8 cellular contexts compared by ENCODE assay signal in the genomic region with DNA sequence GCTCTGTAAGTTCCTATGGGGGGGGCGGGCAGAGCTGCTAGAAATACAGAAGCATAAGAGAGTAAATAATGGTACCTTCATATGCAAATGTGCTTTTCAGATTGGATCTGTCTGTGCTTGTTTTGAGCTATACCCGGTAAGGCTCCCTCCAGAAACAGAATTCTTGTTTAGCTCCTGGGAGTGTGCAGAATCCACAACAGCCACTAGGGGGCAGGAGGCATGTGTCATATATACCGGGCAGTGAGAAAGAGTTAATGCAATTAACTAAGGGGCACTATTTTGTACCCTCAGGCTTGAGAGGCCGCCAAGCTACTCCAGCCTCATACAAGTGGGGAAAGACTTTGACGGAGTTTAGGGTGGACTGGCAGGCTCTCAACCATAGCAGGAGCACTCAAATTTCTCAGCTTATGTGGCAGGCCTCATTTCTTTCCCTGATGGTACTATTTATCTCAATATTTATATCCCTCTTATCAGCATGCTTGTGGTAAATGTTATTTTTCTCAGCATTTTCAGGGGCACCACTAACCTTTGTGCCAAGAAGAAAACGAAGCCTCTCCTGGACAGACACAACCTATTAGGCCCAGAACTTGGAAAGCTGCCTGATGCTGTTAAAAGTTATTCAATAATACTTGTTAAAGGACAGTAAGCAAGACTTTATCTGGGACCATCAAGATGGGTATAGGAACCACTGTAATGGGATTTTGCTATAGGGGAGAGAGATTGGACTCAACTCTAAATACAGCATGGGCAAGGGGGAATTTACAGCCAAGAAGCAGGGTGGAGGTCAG. TPM values are rescaled to one million over a fixed set of nuclear protein-coding genes. Genes with fewer than 3 reads are reported as not detected.
DNase-seq lines count a peak whose midpoint lies in the region; ATAC-seq, FAIRE-seq and TF ChIP-seq lines count a peak whose summit lies in the region.

No MANE protein-coding gene starts in this region.

- no peak overlapping the region for H3K27ac ChIP-seq in endothelial cell of umbilical vein (ENCODE audit: insufficient read depth, low read depth, low read length)

- dilution Hi-C loops in endothelial cell of umbilical vein (cut with MboI; ENCODE audit: extremely low pct_ligation_motif_present, low sequenced_read_pairs) = no loop called here

- H3K4me1 Mint-ChIP-seq in stimulated activated memory B cell treated with anti-CD40 and anti-IgM and Interleukin-4, amounts not matched to agents 10 μg/mL and 1 μg/mL and 100 μg/mL, for 72 hours = peaks cover 4% of the 10 kb centered on the region

- H3K36me3 Mint-ChIP-seq in stimulated activated memory B cell treated with anti-CD40 and anti-IgM and Interleukin-4, amounts not matched to agents 10 μg/mL and 1 μg/mL and 100 μg/mL, for 72 hours = no peaks in the 10 kb centered on the region

- no peaks in the 10 kb centered on the region for H3K27me3 ChIP-seq in endothelial cell of umbilical vein (ENCODE audit: control insufficient read depth in 2 of 2, insufficient read depth in 2 of 2, low read length in 2 of 2)

- BruUV-seq in endothelial cell of umbilical vein (replicated peaks; lab: Mats Ljungman, UMichigan) = no TSS peak

- H3K27ac Mint-ChIP-seq in stimulated activated memory B cell treated with anti-CD40 and anti-IgM and Interleukin-4, amounts not matched to agents 10 μg/mL and 1 μg/mL and 100 μg/mL, for 72 hours = no peak overlapping the region

- H3K4me3 ChIP-seq in endothelial cell of umbilical vein (replicated peaks in 1 of 3; ENCODE audit: insufficient read depth in 1 of 3, low read depth in 1 of 3, low read length in 3 of 3) = no peak overlapping the region

- H4K20me1 ChIP-seq in endothelial cell of umbilical vein (replicated peaks; ENCODE audit: control insufficient read depth, extremely low read depth, insufficient read depth, low read length) = no peaks in the 10 kb centered on the region

- H3K36me3 ChIP-seq in endothelial cell of umbilical vein (ENCODE audit: control insufficient read depth in 2 of 2, extremely low read depth in 1 of 2, insufficient read depth in 2 of 2, low read length in 2 of 2) = no peaks in the 10 kb centered on the region

- no peaks in the 10 kb centered on the region for H3K4me1 ChIP-seq in endothelial cell of umbilical vein (ENCODE audit: control insufficient read depth, extremely low read depth, insufficient read depth, low read length)

- POLR2A ChIA-PET in endothelial cell of umbilical vein (lab: Charles Lee) = interaction anchor here (1.7 to 2.2 kb wide), 2 partner anchors 17 to 75 kb away, joined by 5 to 16 read pairs; a partner anchor contains a TSS

- H3K9ac ChIP-seq in endothelial cell of umbilical vein (replicated peaks; ENCODE audit: extremely low read depth, insufficient read depth, low read length) = no peak overlapping the region

- DNase-seq in NK-92 treated with Interleukin-12 subunit alpha and Interleukin-12 subunit beta, amount 100 ng/mL, for 24 hours (lab: John Stamatoyannopoulos, UW) = peak; percentile 10
- DNase-seq in NK-92 (lab: John Stamatoyannopoulos, UW; ENCODE audit: unreplicated experiment) (no peak), NOMO-1 treated with dmso at 0.1 percent for 144 hours (lab: John Stamatoyannopoulos, UW; ENCODE audit: unreplicated experiment) (peak; percentile 63), endothelial cell of umbilical vein (ENCODE audit: low read depth, low spot score) (peak; percentile 70), myocyte (ENCODE audit: low read depth) (peak; percentile 75)
- peak; percentile 52 to 60 for DNase-seq in activated CD8-positive, alpha-beta memory T cell treated with anti-CD3 and anti-CD28 coated beads for 4 hours (ENCODE audit: low read depth in 2 of 2)

- H3K9me3 ChIP-seq in endothelial cell of umbilical vein (replicated peaks; ENCODE audit: control insufficient read depth, insufficient read depth, low read length) = no peaks in the 10 kb centered on the region

- CTCF ChIA-PET in endothelial cell of umbilical vein (lab: Charles Lee) = interaction anchor here (0.6 to 3.1 kb wide), 56 partner anchors 9 to 301 kb away, joined by 3 to 73 read pairs (median 5); a partner anchor contains a TSS

- no peaks in the 10 kb centered on the region for H3K79me2 ChIP-seq in endothelial cell of umbilical vein (ENCODE audit: control insufficient read depth, insufficient read depth, low read length)

- peak; percentile 74 for ATAC-seq in HG03520 (IDR thresholded peaks at IDR 0.05; ENCODE audit: unreplicated experiment)
- peak; percentile 87 for ATAC-seq in stimulated activated memory B cell treated with anti-CD40 and anti-IgM and Interleukin-4, amounts not matched to agents 10 μg/mL and 1 μg/mL and 100 μg/mL, for 72 hours

- intact Hi-C loops in endothelial cell of umbilical vein (cut with micrococcal nuclease) = loop anchor here (1.0 to 10.0 kb wide), 3 partner anchors 51 to 157 kb away; a partner anchor contains a TSS

- no peaks in the 10 kb centered on the region for H3K9me3 Mint-ChIP-seq in stimulated activated memory B cell treated with anti-CD40 and anti-IgM and Interleukin-4, amounts not matched to agents 10 μg/mL and 1 μg/mL and 100 μg/mL, for 72 hours

- no peak overlapping the region for H3K4me2 ChIP-seq in endothelial cell of umbilical vein (ENCODE audit: insufficient read depth, low read length)

- no peak overlapping the region for H3K4me3 Mint-ChIP-seq in stimulated activated memory B cell treated with anti-CD40 and anti-IgM and Interleukin-4, amounts not matched to agents 10 μg/mL and 1 μg/mL and 100 μg/mL, for 72 hours

- H3K27me3 Mint-ChIP-seq in stimulated activated memory B cell treated with anti-CD40 and anti-IgM and Interleukin-4, amounts not matched to agents 10 μg/mL and 1 μg/mL and 100 μg/mL, for 72 hours = no peaks in the 10 kb centered on the region

- no peak for TF ChIP-seq POLR2A in endothelial cell of umbilical vein (IDR thresholded peaks at IDR 0.05; ENCODE audit: low read depth, low read length)

- peak; percentile 81 for FAIRE-seq in endothelial cell of umbilical vein (lab: Jason Lieb, UNC)

- peak overlapping the region; percentile 54 for H2AFZ ChIP-seq in endothelial cell of umbilical vein (ENCODE audit: low read depth, low read length)

- TF ChIP-seq CTCF in endothelial cell of umbilical vein (IDR thresholded peaks at IDR 0.05; ENCODE audit: extremely low read depth in 1 of 2, insufficient read depth in 1 of 2, low read depth in 1 of 2, low read length in 2 of 2) = peak; percentile 85 to 92

- H3K9me1 ChIP-seq in endothelial cell of umbilical vein (replicated peaks; ENCODE audit: control insufficient read depth, extremely low read depth, insufficient read depth, low read length) = no peaks in the 10 kb centered on the region

TF ChIP-seq in endothelial cell of umbilical vein, 7 proteins besides CTCF, POLR2A, EP300 and RAD21:
- no peak for TF ChIP-seq POLR2AphosphoS5 (IDR thresholded peaks at IDR 0.05; ENCODE audit: insufficient read depth, low read depth, low read length)
- no peak for TF ChIP-seq JUN (IDR thresholded peaks at IDR 0.05; ENCODE audit: borderline replicate concordance, insufficient read depth, insufficient read length, low read depth)
- no peak for TF ChIP-seq EZH2 (IDR thresholded peaks at IDR 0.05; ENCODE audit: borderline replicate concordance, low read depth, low read length, severe bottlenecking)
- TF ChIP-seq GATA2 (IDR thresholded peaks at IDR 0.05; ENCODE audit: insufficient read depth, insufficient read length, low read depth, low read length) = no peak
- TF ChIP-seq, protein P1, sequence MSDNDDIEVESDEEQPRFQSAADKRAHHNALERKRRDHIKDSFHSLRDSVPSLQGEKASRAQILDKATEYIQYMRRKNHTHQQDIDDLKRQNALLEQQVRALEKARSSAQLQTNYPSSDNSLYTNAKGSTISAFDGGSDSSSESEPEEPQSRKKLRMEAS (IDR thresholded peaks at IDR 0.05; ENCODE audit: insufficient read depth, insufficient read length) = no peak
- TF ChIP-seq MYC (IDR thresholded peaks at IDR 0.05; ENCODE audit: low read depth, low read length) = no peak
- no peak for TF ChIP-seq FOS (IDR thresholded peaks at IDR 0.05; ENCODE audit: borderline replicate concordance, insufficient read depth, low read length)
TF ChIP-seq in endothelial cell of umbilical vein: peak in this region for 0.

RNA-seq across cellular contexts. Expression of a gene that starts 10.7 kb away (rescaled TPM):
- total RNA-seq in endothelial cell of umbilical vein = 41.6 and 44.0 TPM in 2 replicates
- 29.9 and 38.2 TPM in 2 replicates for polyA plus RNA-seq in endothelial cell of umbilical vein
- 40.3 and 59.3 TPM in 2 replicates for polyA plus RNA-seq in endothelial cell of umbilical vein (2011; cell fraction: cytosol; rRNA removed)
- 41.7 and 43.2 TPM in 2 replicates for polyA plus RNA-seq in endothelial cell of umbilical vein (2011; cell fraction: nucleus; rRNA removed)
- polyA plus RNA-seq in endothelial cell of umbilical vein (2012) = 23.2 and 43.9 TPM in 2 replicates
- 19.6 and 30.1 TPM in 2 replicates for polyA minus RNA-seq in endothelial cell of umbilical vein
- polyA minus RNA-seq in endothelial cell of umbilical vein (2011; cell fraction: cytosol; rRNA and poly(A)+ RNA removed) = 31.4 TPM
- 5.9 and 10.9 TPM in 2 replicates for polyA minus RNA-seq in endothelial cell of umbilical vein (2011; cell fraction: nucleus; rRNA and poly(A)+ RNA removed)
- total RNA-seq in myocyte = 8.2 and 10.7 TPM in 2 replicates
- polyA plus RNA-seq in myocyte (2012) = 15.6 TPM

RNA-seq across cellular contexts. Expression of a gene that starts 16.9 kb away (rescaled TPM):
- total RNA-seq in endothelial cell of umbilical vein = 1,183 and 1,294 TPM in 2 replicates
- polyA plus RNA-seq in endothelial cell of umbilical vein = 1,282 and 1,683 TPM in 2 replicates
- 2,429 and 2,954 TPM in 2 replicates for polyA plus RNA-seq in endothelial cell of umbilical vein (2011; cell fraction: cytosol; rRNA removed)
- 752 and 988 TPM in 2 replicates for polyA plus RNA-seq in endothelial cell of umbilical vein (2011; cell fraction: nucleus; rRNA removed)
- 2,061 and 2,237 TPM in 2 replicates for polyA plus RNA-seq in endothelial cell of umbilical vein (2012)
- 1,148 and 1,520 TPM in 2 replicates for polyA minus RNA-seq in endothelial cell of umbilical vein
- 916 TPM for polyA minus RNA-seq in endothelial cell of umbilical vein (2011; cell fraction: cytosol; rRNA and poly(A)+ RNA removed)
- polyA minus RNA-seq in endothelial cell of umbilical vein (2011; cell fraction: nucleus; rRNA and poly(A)+ RNA removed) = 206 and 281 TPM in 2 replicates
- total RNA-seq in myocyte = 823 and 904 TPM in 2 replicates
- 2,496 TPM for polyA plus RNA-seq in myocyte (2012)

RNA-seq across cellular contexts. Expression of a gene that starts 51.4 kb away (rescaled TPM):
- total RNA-seq in endothelial cell of umbilical vein = 6.7 and 10.6 TPM in 2 replicates
- polyA plus RNA-seq in endothelial cell of umbilical vein = 3.3 and 4.2 TPM in 2 replicates
- 3.5 and 4.2 TPM in 2 replicates for polyA plus RNA-seq in endothelial cell of umbilical vein (2011; cell fraction: cytosol; rRNA removed)
- polyA plus RNA-seq in endothelial cell of umbilical vein (2011; cell fraction: nucleus; rRNA removed) = 4.1 and 5.2 TPM in 2 replicates
- 19.7 and 28.7 TPM in 2 replicates for polyA plus RNA-seq in endothelial cell of umbilical vein (2012)
- polyA minus RNA-seq in endothelial cell of umbilical vein = 4.2 and 6.1 TPM in 2 replicates
- not detected for polyA minus RNA-seq in endothelial cell of umbilical vein (2011; cell fraction: cytosol; rRNA and poly(A)+ RNA removed)
- polyA minus RNA-seq in endothelial cell of umbilical vein (2011; cell fraction: nucleus; rRNA and poly(A)+ RNA removed) = 1.3 and 1.5 TPM in 2 replicates
- 13.1 and 16.1 TPM in 2 replicates for total RNA-seq in myocyte
- polyA plus RNA-seq in myocyte (2012) = 30.3 TPM
